9 cellular contexts compared by ENCODE assay signal in genomic region chr4:70903282-70903603, GRCh38. TPM values are rescaled to one million over a fixed set of nuclear protein-coding genes. Genes with fewer than 3 reads are reported as not detected.
DNase-seq lines count a peak whose midpoint lies in the region; ATAC-seq and TF ChIP-seq lines count a peak whose summit lies in the region.
"Had no signal": no experiment of that assay in that cellular context is flagged by ENCODE, and none has a peak within 500 bp of the region (broad histone marks: within the 10 kb centered on the region; RNA-seq: fewer than 3 reads in every experiment).

No MANE protein-coding gene starts in this region.

- H3K4me1 Mint-ChIP-seq in activated naive CD8-positive, alpha-beta T cell treated with anti-CD3 and anti-CD28 coated beads, Interleukin-2, amount 50 U/mL, for 24 hours = peaks cover 27% of the 10 kb centered on the region

- H3K36me3 Mint-ChIP-seq in activated naive CD8-positive, alpha-beta T cell treated with anti-CD3 and anti-CD28 coated beads, Interleukin-2, amount 50 U/mL, for 24 hours (ENCODE audit: low read depth) = peaks cover 20% of the 10 kb centered on the region

- H3K27me3 ChIP-seq in BE2C = no peaks in the 10 kb centered on the region

- peak; percentile 13 for ATAC-seq in HG03196 (IDR thresholded peaks at IDR 0.05; ENCODE audit: unreplicated experiment)
- no peak for ATAC-seq in activated naive CD8-positive, alpha-beta T cell treated with anti-CD3 and anti-CD28 coated beads, Interleukin-2, amount 50 U/mL, for 24 hours
- no peak for ATAC-seq in GM18498 (IDR thresholded peaks at IDR 0.05; ENCODE audit: unreplicated experiment)

- no peaks in the 10 kb centered on the region for H3K9me3 Mint-ChIP-seq in activated naive CD8-positive, alpha-beta T cell treated with anti-CD3 and anti-CD28 coated beads, Interleukin-2, amount 50 U/mL, for 24 hours

- H3K27ac Mint-ChIP-seq in activated naive CD8-positive, alpha-beta T cell treated with anti-CD3 and anti-CD28 coated beads, Interleukin-2, amount 50 U/mL, for 24 hours = peak overlapping the region; percentile 85

- no peaks in the 10 kb centered on the region for H3K9me3 ChIP-seq in BE2C
- H3K9me3 ChIP-seq: mucosa of descending colon had no signal

- TF ChIP-seq CTCF in BE2C (IDR thresholded peaks at IDR 0.05; ENCODE audit: low read depth, low read length) = no peak

- H3K4me3 Mint-ChIP-seq in activated naive CD8-positive, alpha-beta T cell treated with anti-CD3 and anti-CD28 coated beads, Interleukin-2, amount 50 U/mL, for 24 hours = peak overlapping the region; percentile 98

- peaks cover 15% of the 10 kb centered on the region for H3K36me3 ChIP-seq in BE2C

- peak overlapping the region; percentile 87 for H3K4me3 ChIP-seq in BE2C (ENCODE audit: low read depth, low read length)

- H3K27me3 Mint-ChIP-seq in activated naive CD8-positive, alpha-beta T cell treated with anti-CD3 and anti-CD28 coated beads, Interleukin-2, amount 50 U/mL, for 24 hours = no peaks in the 10 kb centered on the region

- H3K4me1 ChIP-seq in BE2C = no peaks in the 10 kb centered on the region

- DNase-seq in BE2C (peak; percentile 49), inferior parietal cortex (ENCODE audit: extremely low spot score) (peak; percentile 42), superior temporal gyrus (ENCODE audit: extremely low spot score) (peak; percentile 49), AG20443 (ENCODE audit: low spot score) (no peak), HK-2 (ENCODE audit: unreplicated experiment) (no peak)
- no peak for DNase-seq in activated naive CD8-positive, alpha-beta T cell treated with anti-CD3 and anti-CD28 coated beads, Interleukin-2, amount 50 U/mL, for 24 hours

RNA-seq across cellular contexts. Expression of gene MOB1B, which starts 1.1 kb away (rescaled TPM):
- 4.9 TPM for polyA plus RNA-seq in BE2C (2012; ENCODE audit: insufficient read depth, insufficient read length, low read depth)

Comparison
In these comparisons a context has a peak if more than half of its experiments do, and no peak if none do; other contexts are left out.
1. DNase-seq: peak in BE2C (single experiment), inferior parietal cortex (single experiment) and superior temporal gyrus (single experiment); none in activated naive CD8-positive, alpha-beta T cell treated with anti-CD3 and anti-CD28 coated beads, Interleukin-2, amount 50 U/mL, for 24 hours (single experiment), AG20443 (single experiment) and HK-2 (single experiment).